In the genomic region with DNA sequence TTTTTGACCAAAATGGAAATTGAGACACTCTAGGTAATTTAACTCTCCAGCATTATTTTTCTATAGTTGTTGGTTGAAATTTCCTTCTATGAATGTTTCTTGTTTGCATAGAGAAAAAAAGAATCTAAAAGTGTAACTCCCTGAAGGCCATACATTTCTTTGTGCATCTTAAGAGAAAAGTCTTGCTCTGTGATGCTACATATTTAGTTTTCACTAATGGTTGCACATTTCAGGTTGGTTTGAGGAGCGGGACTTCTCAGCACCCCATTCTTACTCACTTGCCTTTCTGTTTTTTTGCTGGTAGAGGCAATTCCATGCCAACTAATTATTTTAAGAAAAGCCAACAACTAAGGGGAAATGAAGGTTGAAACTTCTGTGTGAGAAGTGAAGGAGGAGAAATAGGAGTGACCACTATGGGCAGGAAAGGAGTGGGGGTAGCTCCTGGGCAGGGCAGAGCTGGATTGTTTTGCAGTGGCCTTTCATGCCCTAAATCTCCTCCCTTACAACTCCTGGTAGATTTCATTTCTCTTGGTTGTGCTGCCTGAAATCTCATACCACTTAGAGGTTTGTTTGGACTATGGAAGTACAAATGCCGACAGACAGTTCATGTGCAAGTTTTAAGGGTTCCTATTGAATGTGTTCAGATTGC, we compare ENCODE assay signal across 12 cellular contexts.
DNase-seq lines count a peak whose midpoint lies in the region; ATAC-seq and TF ChIP-seq lines count a peak whose summit lies in the region.
"Had no signal": no experiment of that assay in that cellular context is flagged by ENCODE, and none has a peak within 500 bp of the region (broad histone marks: within the 10 kb centered on the region; RNA-seq: fewer than 3 reads in every experiment).

No MANE protein-coding gene starts in this region.

- H3K9me3 ChIP-seq in OCI-LY7 (ENCODE audit: low read length) (no peaks in the 10 kb centered on the region), Karpas-422 (ENCODE audit: low read length) (no peaks in the 10 kb centered on the region)

- POLR2A ChIA-PET in OCI-LY7 (lab: Charles Lee), result interaction anchor here (1.1 to 1.3 kb wide), 2 partner anchors 13 to 19 kb away, joined by 4 to 5 read pairs; no protein-coding TSS in a partner anchor

- H3K4me1 ChIP-seq in OCI-LY7 (ENCODE audit: insufficient read depth, low read length, poor library complexity, severe bottlenecking) (peaks cover 42% of the 10 kb centered on the region), rectal smooth muscle tissue (ENCODE audit: control insufficient read depth, insufficient read depth, low read length) (peaks cover 15% of the 10 kb centered on the region), Karpas-422 (ENCODE audit: low read length) (peaks cover 21% of the 10 kb centered on the region)

- peak; percentile 21 for DNase-seq in CD1c-positive myeloid dendritic cell (ENCODE audit: extremely low spot score)
- DNase-seq in OCI-LY7 (ENCODE audit: low spot score), result no peak
- DNase-seq in left ventricle myocardium superior, result no peak
- DNase-seq in Karpas-422, result no peak
- DNase-seq: HFFc6, NCI-H146, T1000 had no signal

- H3K9me2 ChIP-seq in OCI-LY7 (ENCODE audit: insufficient read depth, low read length) (no peaks in the 10 kb centered on the region), Karpas-422 (replicated peaks; ENCODE audit: insufficient read depth, low read length) (no peaks in the 10 kb centered on the region)

- no peaks in the 10 kb centered on the region for H3K36me3 ChIP-seq in OCI-LY7 (ENCODE audit: insufficient read depth, low read length)
- H3K36me3 ChIP-seq in rectal smooth muscle tissue (ENCODE audit: control insufficient read depth, insufficient read depth, low read length), result no peaks in the 10 kb centered on the region
- H3K36me3 ChIP-seq in Karpas-422 (ENCODE audit: insufficient read depth, low read length), result no peaks in the 10 kb centered on the region

- H3K27ac ChIP-seq in OCI-LY7 (ENCODE audit: low read depth, low read length, poor library complexity, severe bottlenecking) (no peak overlapping the region), rectal smooth muscle tissue (ENCODE audit: low read depth, low read length) (peak overlapping the region; percentile 42), Karpas-422 (ENCODE audit: low read length) (no peak overlapping the region)

- CTCF ChIA-PET in OCI-LY7 (lab: Charles Lee; ENCODE audit: unreplicated experiment), result no interaction called here

- H3K79me2 ChIP-seq in OCI-LY7 (ENCODE audit: insufficient read depth, low read depth, low read length) (no peaks in the 10 kb centered on the region), Karpas-422 (ENCODE audit: low read length) (no peaks in the 10 kb centered on the region)

- H3K9ac ChIP-seq in rectal smooth muscle tissue (ENCODE audit: low read length) (no peak overlapping the region), Karpas-422 (ENCODE audit: low read length) (no peak overlapping the region)

- ATAC-seq in left ventricle myocardium superior (peak; percentile 12), GM21390 (IDR thresholded peaks at IDR 0.05; ENCODE audit: unreplicated experiment) (no peak), GM19397 (IDR thresholded peaks at IDR 0.05; ENCODE audit: unreplicated experiment) (no peak), HG02840 (IDR thresholded peaks at IDR 0.05; ENCODE audit: low FRiP score, unreplicated experiment) (no peak)
- ATAC-seq: activated naive CD4-positive, alpha-beta T cell treated with anti-CD3 and anti-CD28 coated beads, Interleukin-2, amount 50 U/mL, for 72 hours had no signal

- no peaks in the 10 kb centered on the region for H3K27me3 ChIP-seq in rectal smooth muscle tissue (ENCODE audit: control insufficient read depth, insufficient read depth, low read length)
- H3K27me3 ChIP-seq in Karpas-422 (ENCODE audit: low read length), result no peaks in the 10 kb centered on the region

- intact Hi-C loops in OCI-LY7 (cut with micrococcal nuclease; ENCODE audit: unreplicated experiment) (loop anchor here (5.0 kb wide), 2 partner anchors 77 to 507 kb away; a partner anchor contains a TSS), left ventricle myocardium superior (cut with micrococcal nuclease) (loop anchor here (10.0 kb wide), 4 partner anchors 75 to 445 kb away; a partner anchor contains a TSS)

- H3K4me2 ChIP-seq in OCI-LY7 (ENCODE audit: low read length) (peak overlapping the region; percentile 18; the same call in 1 of the 2 replicates), Karpas-422 (ENCODE audit: low read depth, low read length, poor library complexity, severe bottlenecking) (no peak overlapping the region)

- no peak for TF ChIP-seq CTCF in OCI-LY7 (conservative IDR thresholded peaks at IDR 0.05; ENCODE audit: low read length)

- H3K4me3 ChIP-seq in OCI-LY7 (ENCODE audit: low read depth, low read length, poor library complexity, severe bottlenecking), result no peak overlapping the region
- no peak overlapping the region for H3K4me3 ChIP-seq in rectal smooth muscle tissue (ENCODE audit: low read length)
- no peak overlapping the region for H3K4me3 ChIP-seq in Karpas-422 (ENCODE audit: low read length)

- peaks cover 4% of the 10 kb centered on the region for H4K20me1 ChIP-seq in OCI-LY7 (ENCODE audit: insufficient read depth, low read length)
- H4K20me1 ChIP-seq in Karpas-422 (ENCODE audit: insufficient read depth, low read depth, low read length), result peaks cover 33% of the 10 kb centered on the region

- BruUV-seq in OCI-LY7 (replicated peaks; lab: Mats Ljungman, UMichigan), result no TSS peak

- H2AFZ ChIP-seq in OCI-LY7 (ENCODE audit: low read length) (no peak overlapping the region; the same call in 1 of the 2 replicates), Karpas-422 (ENCODE audit: low read length) (no peak overlapping the region)
